In genomic region chr2:191244350-191244749, GRCh38 we compare ENCODE assay signal across 9 cellular contexts. TPM values are rescaled to one million over a fixed set of nuclear protein-coding genes. Genes with fewer than 3 reads are reported as not detected.
A peak's percentile ranks its signal among the peaks of the same experiment; 100 is the strongest.
DNase-seq lines count a peak whose midpoint lies in the region; ATAC-seq and TF ChIP-seq lines count a peak whose summit lies in the region.
"Had no signal": no experiment of that assay in that cellular context is flagged by ENCODE, and none has a peak within 500 bp of the region (broad histone marks: within the 10 kb centered on the region; RNA-seq: fewer than 3 reads in every experiment).

No MANE protein-coding gene starts in this region.

- H3K36me3 ChIP-seq in left lung, result no peaks in the 10 kb centered on the region
- H3K36me3 ChIP-seq: prostate gland had no signal

- H3K36me3 Mint-ChIP-seq in stimulated activated naive CD8-positive, alpha-beta T cell treated with anti-CD3 and anti-CD28 coated beads, Interleukin-15, Interleukin-2, amounts not matched to agents 100 ng/mL and 50 ng/mL, for 24 hours (ENCODE audit: low read depth), result no peaks in the 10 kb centered on the region
- H3K36me3 Mint-ChIP-seq in activated naive CD8-positive, alpha-beta T cell treated with anti-CD3 and anti-CD28 coated beads, Interleukin-2, amount 10 ng/mL, durations not matched to agents 7 days and 5 days, result no peaks in the 10 kb centered on the region

- peaks cover 2 to 32% of the 10 kb centered on the region in 2 donors for H3K27me3 ChIP-seq in left lung

- no peak for DNase-seq in stimulated activated naive CD8-positive, alpha-beta T cell treated with anti-CD3 and anti-CD28 coated beads, Interleukin-15, amount 100 ng/mL, for 72 hours
- no peak for DNase-seq in activated naive CD8-positive, alpha-beta T cell treated with anti-CD3 and anti-CD28 coated beads, Interleukin-2, amount 10 ng/mL, durations not matched to agents 7 days and 5 days
- no peak for DNase-seq in left lung
- DNase-seq in NAMALWA (ENCODE audit: low spot score), result no peak
- no peak for DNase-seq in stimulated activated CD4-positive, alpha-beta T cell treated with anti-CD3 and anti-CD28 coated beads, Interleukin-1b, Interleukin-23, amount 100 ng/mL, for 48 hours
- no peak for DNase-seq in NCI-H146 (lab: John Stamatoyannopoulos, UW)
- no peak for DNase-seq in NCI-H2227 treated with DMSO at 0.1 percent for 48 hours (lab: John Stamatoyannopoulos, UW)

- POLR2A ChIA-PET in activated naive CD8-positive, alpha-beta T cell treated with anti-CD3 and anti-CD28 coated beads, Interleukin-2, amount 10 ng/mL, durations not matched to agents 7 days and 5 days (lab: Charles Lee), result no interaction called here

- H3K4me3 ChIP-seq in left lung, result peak overlapping the region in 1 of 2 donors; percentile 68

- H3K9me3 ChIP-seq in left lung, result no peaks in the 10 kb centered on the region
- H3K9me3 ChIP-seq: prostate gland had no signal

- peaks cover 10% of the 10 kb centered on the region for H3K27me3 Mint-ChIP-seq in stimulated activated naive CD8-positive, alpha-beta T cell treated with anti-CD3 and anti-CD28 coated beads, Interleukin-15, Interleukin-2, amounts not matched to agents 100 ng/mL and 50 ng/mL, for 24 hours
- H3K27me3 Mint-ChIP-seq in stimulated activated naive CD8-positive, alpha-beta T cell treated with anti-CD3 and anti-CD28 coated beads, Interleukin-15, amount 100 ng/mL, for 72 hours, result no peaks in the 10 kb centered on the region
- peaks cover 17% of the 10 kb centered on the region for H3K27me3 Mint-ChIP-seq in activated naive CD8-positive, alpha-beta T cell treated with anti-CD3 and anti-CD28 coated beads, Interleukin-2, amount 10 ng/mL, durations not matched to agents 7 days and 5 days

- no peak for TF ChIP-seq CTCF in left lung (IDR thresholded peaks at IDR 0.05)

- no peaks in the 10 kb centered on the region for H3K9me3 Mint-ChIP-seq in stimulated activated naive CD8-positive, alpha-beta T cell treated with anti-CD3 and anti-CD28 coated beads, Interleukin-15, Interleukin-2, amounts not matched to agents 100 ng/mL and 50 ng/mL, for 24 hours
- H3K9me3 Mint-ChIP-seq in stimulated activated naive CD8-positive, alpha-beta T cell treated with anti-CD3 and anti-CD28 coated beads, Interleukin-15, amount 100 ng/mL, for 72 hours, result peaks cover 0 to 5% of the 10 kb centered on the region in 2 donors
- no peaks in the 10 kb centered on the region for H3K9me3 Mint-ChIP-seq in activated naive CD8-positive, alpha-beta T cell treated with anti-CD3 and anti-CD28 coated beads, Interleukin-2, amount 10 ng/mL, durations not matched to agents 7 days and 5 days

- intact Hi-C loops in left lung (cut with DNase I), result no loop called here

- H3K4me3 Mint-ChIP-seq in stimulated activated naive CD8-positive, alpha-beta T cell treated with anti-CD3 and anti-CD28 coated beads, Interleukin-15, Interleukin-2, amounts not matched to agents 100 ng/mL and 50 ng/mL, for 24 hours, result peak overlapping the region; percentile 75
- peak overlapping the region in 1 of 2 donors; percentile 77 for H3K4me3 Mint-ChIP-seq in stimulated activated naive CD8-positive, alpha-beta T cell treated with anti-CD3 and anti-CD28 coated beads, Interleukin-15, amount 100 ng/mL, for 72 hours
- peak overlapping the region; percentile 72 for H3K4me3 Mint-ChIP-seq in activated naive CD8-positive, alpha-beta T cell treated with anti-CD3 and anti-CD28 coated beads, Interleukin-2, amount 10 ng/mL, durations not matched to agents 7 days and 5 days

- peaks cover 22 to 32% of the 10 kb centered on the region in 2 donors for H3K4me1 ChIP-seq in left lung
- H3K4me1 ChIP-seq: prostate gland had no signal

- ATAC-seq in stimulated activated naive CD8-positive, alpha-beta T cell treated with anti-CD3 and anti-CD28 coated beads, Interleukin-15, amount 100 ng/mL, for 72 hours, result no peak
- no peak for ATAC-seq in activated naive CD8-positive, alpha-beta T cell treated with anti-CD3 and anti-CD28 coated beads, Interleukin-2, amount 10 ng/mL, durations not matched to agents 7 days and 5 days (ENCODE audit: low read depth)
- peak; percentile 12 for ATAC-seq in left lung

- H3K27ac ChIP-seq in left lung, result peak overlapping the region in 1 of 2 donors; percentile 37

- peaks cover 23% of the 10 kb centered on the region for H3K4me1 Mint-ChIP-seq in stimulated activated naive CD8-positive, alpha-beta T cell treated with anti-CD3 and anti-CD28 coated beads, Interleukin-15, Interleukin-2, amounts not matched to agents 100 ng/mL and 50 ng/mL, for 24 hours (ENCODE audit: low read depth)
- H3K4me1 Mint-ChIP-seq in stimulated activated naive CD8-positive, alpha-beta T cell treated with anti-CD3 and anti-CD28 coated beads, Interleukin-15, amount 100 ng/mL, for 72 hours, result peaks cover 23% of the 10 kb centered on the region
- H3K4me1 Mint-ChIP-seq in activated naive CD8-positive, alpha-beta T cell treated with anti-CD3 and anti-CD28 coated beads, Interleukin-2, amount 10 ng/mL, durations not matched to agents 7 days and 5 days, result peaks cover 6% of the 10 kb centered on the region

- H3K27ac Mint-ChIP-seq in stimulated activated naive CD8-positive, alpha-beta T cell treated with anti-CD3 and anti-CD28 coated beads, Interleukin-15, Interleukin-2, amounts not matched to agents 100 ng/mL and 50 ng/mL, for 24 hours, result no peak overlapping the region
- no peak overlapping the region for H3K27ac Mint-ChIP-seq in stimulated activated naive CD8-positive, alpha-beta T cell treated with anti-CD3 and anti-CD28 coated beads, Interleukin-15, amount 100 ng/mL, for 72 hours
- H3K27ac Mint-ChIP-seq in activated naive CD8-positive, alpha-beta T cell treated with anti-CD3 and anti-CD28 coated beads, Interleukin-2, amount 10 ng/mL, durations not matched to agents 7 days and 5 days, result no peak overlapping the region

RNA-seq across cellular contexts. Expression of gene MYO1B, which starts 0.9 kb away (rescaled TPM):
- 1 to 10 TPM; 3.2 to 3.9 TPM for total RNA-seq in activated naive CD8-positive, alpha-beta T cell treated with anti-CD3 and anti-CD28 coated beads, Interleukin-2, amount 10 ng/mL, durations not matched to agents 7 days and 5 days
- 100 to 1,000 TPM; 136 to 305 TPM for total RNA-seq in left lung

Comparison
In these comparisons a context has a peak if more than half of its experiments do, and no peak if none do; other contexts are left out.
1. RNA of gene MYO1B, which starts 0.9 kb away (total RNA-seq): 136 to 305 TPM in left lung; 3.2 to 3.9 TPM in activated naive CD8-positive, alpha-beta T cell treated with anti-CD3 and anti-CD28 coated beads, Interleukin-2, amount 10 ng/mL, durations not matched to agents 7 days and 5 days; every median in the first group is over 10 times any median in the second.